In genomic region chr4:22237155-22237751, GRCh38 we compare ENCODE assay signal across 9 cellular contexts.
DNase-seq lines count a peak whose midpoint lies in the region; ATAC-seq, FAIRE-seq and TF ChIP-seq lines count a peak whose summit lies in the region.
"Had no signal": no experiment of that assay in that cellular context is flagged by ENCODE, and none has a peak within 500 bp of the region (broad histone marks: within the 10 kb centered on the region; RNA-seq: fewer than 3 reads in every experiment).

No MANE protein-coding gene starts in this region.

- peaks cover 1% of the 10 kb centered on the region for H3K4me1 Mint-ChIP-seq in activated naive CD8-positive, alpha-beta T cell treated with anti-CD3 and anti-CD28 coated beads, Interleukin-2, amount 50 U/mL, for 24 hours
- H3K4me1 Mint-ChIP-seq: nephron had no signal

- peak in 1 of 6 experiments; percentile 25 for TF ChIP-seq CTCF in thyroid gland (IDR thresholded peaks at IDR 0.05)

- peaks cover 0 to 7% of the 10 kb centered on the region in 2 donors for H3K4me1 ChIP-seq in thyroid gland

- no peaks in the 10 kb centered on the region for H3K36me3 Mint-ChIP-seq in activated naive CD8-positive, alpha-beta T cell treated with anti-CD3 and anti-CD28 coated beads, Interleukin-2, amount 50 U/mL, for 24 hours (ENCODE audit: low read depth)

- intact Hi-C loops in thyroid gland (cut with DNase I) = no loop called here

- FAIRE-seq in RCC 7860 (lab: Jason Lieb, UNC) = no peak

- H3K9me3 ChIP-seq in thyroid gland = no peaks in the 10 kb centered on the region

- H3K4me3 Mint-ChIP-seq in activated naive CD8-positive, alpha-beta T cell treated with anti-CD3 and anti-CD28 coated beads, Interleukin-2, amount 50 U/mL, for 24 hours = no peak overlapping the region
- H3K4me3 Mint-ChIP-seq: nephron had no signal

- WGBS in thyroid gland, 2 donors = 35 to 50% methylated on average over 4 of the region's 4 CpGs

- H3K36me3 ChIP-seq in thyroid gland = no peaks in the 10 kb centered on the region

- H3K27me3 Mint-ChIP-seq in activated naive CD8-positive, alpha-beta T cell treated with anti-CD3 and anti-CD28 coated beads, Interleukin-2, amount 50 U/mL, for 24 hours = peaks cover 3% of the 10 kb centered on the region

- H3K4me3 ChIP-seq in thyroid gland (replicated peaks in 1 of 3) = no peak overlapping the region
- H3K4me3 ChIP-seq: SK-N-MC had no signal

- no peaks in the 10 kb centered on the region for H3K9me3 Mint-ChIP-seq in activated naive CD8-positive, alpha-beta T cell treated with anti-CD3 and anti-CD28 coated beads, Interleukin-2, amount 50 U/mL, for 24 hours
- H3K9me3 Mint-ChIP-seq: nephron had no signal

- no peak overlapping the region for H3K27ac ChIP-seq in thyroid gland
- H3K27ac ChIP-seq: SK-N-MC had no signal

- H3K27ac Mint-ChIP-seq in activated naive CD8-positive, alpha-beta T cell treated with anti-CD3 and anti-CD28 coated beads, Interleukin-2, amount 50 U/mL, for 24 hours = no peak overlapping the region
- H3K27ac Mint-ChIP-seq: nephron had no signal

- no peak for ATAC-seq in activated naive CD8-positive, alpha-beta T cell treated with anti-CD3 and anti-CD28 coated beads, Interleukin-2, amount 50 U/mL, for 24 hours

- no peak for TF ChIP-seq POLR2A in thyroid gland (IDR thresholded peaks at IDR 0.05)

- no peaks in the 10 kb centered on the region for H3K27me3 ChIP-seq in thyroid gland

- DNase-seq in H4 (ENCODE audit: low spot score) (peak; percentile 56), RKO (ENCODE audit: low spot score) (peak; percentile 3), lung microvascular endothelial cell (ENCODE audit: low read depth in 2 of 2) (peak; percentile 2 to 3), thyroid gland (peak; percentile 16 to 39), cortex of kidney (lab: John Stamatoyannopoulos, UW) (no peak), RCC 7860 (ENCODE audit: low spot score) (no peak)
- DNase-seq in activated naive CD8-positive, alpha-beta T cell treated with anti-CD3 and anti-CD28 coated beads, Interleukin-2, amount 50 U/mL, for 24 hours = peak; percentile 47

Comparison
In these comparisons a context has a peak if more than half of its experiments do, and no peak if none do; other contexts are left out.
1. DNase-seq: peak in H4 (single experiment), RKO (single experiment), activated naive CD8-positive, alpha-beta T cell treated with anti-CD3 and anti-CD28 coated beads, Interleukin-2, amount 50 U/mL, for 24 hours (single experiment), lung microvascular endothelial cell (2 of 2) and thyroid gland (2 of 2); none in cortex of kidney (single experiment) and RCC 7860 (single experiment).